In the genomic region with DNA sequence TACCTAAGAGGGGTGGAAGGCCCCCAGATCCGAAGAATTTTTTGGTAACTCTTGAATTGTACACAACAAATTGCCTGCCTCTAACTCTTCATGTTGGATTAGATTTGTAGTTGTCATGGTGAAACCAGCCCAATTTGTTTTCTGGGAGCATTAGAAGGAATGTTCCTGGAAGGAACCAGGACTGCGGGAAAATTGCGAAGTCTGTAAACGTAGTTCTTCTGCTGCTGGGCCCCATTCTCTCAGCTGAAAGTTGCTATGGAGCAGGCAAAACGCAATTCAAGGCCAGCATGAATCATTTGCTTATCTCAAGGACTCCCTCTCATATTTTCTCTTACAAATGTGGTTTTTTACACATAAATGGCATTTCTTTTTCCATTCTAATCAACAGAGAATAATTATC, we compare ENCODE assay signal across 18 cellular contexts.
DNase-seq lines count a peak whose midpoint lies in the region; TF ChIP-seq lines count a peak whose summit lies in the region.
"Had no signal": no experiment of that assay in that cellular context is flagged by ENCODE, and none has a peak within 500 bp of the region (broad histone marks: within the 10 kb centered on the region; RNA-seq: fewer than 3 reads in every experiment).

No MANE protein-coding gene starts in this region.

- peaks cover 16% of the 10 kb centered on the region for H3K27me3 Mint-ChIP-seq in brain

- peak overlapping the region in 4 of 5 experiments; percentile 4 to 93 (median 36) for H3K27ac Mint-ChIP-seq in brain
- H3K27ac Mint-ChIP-seq: activated naive CD8-positive, alpha-beta T cell treated with anti-CD3 and anti-CD28 coated beads for 36 hours; activated T-cell treated with anti-CD3 and anti-CD28 coated beads, Interleukin-2, amount 50 U/mL, for 24 hours; CD8-positive, alpha-beta memory T cell had no signal

- DNase-seq in H4 (ENCODE audit: low spot score), result peak; percentile 14
- DNase-seq in islet precursor cell, result peak; percentile 65
- DNase-seq in stromal cell of bone marrow (ENCODE audit: low read depth), result peak; percentile 58
- DNase-seq in NCI-H2081 treated with DMSO at 0.1 percent for 48 hours (lab: John Stamatoyannopoulos, UW), result no peak
- no peak for DNase-seq in LoVo (ENCODE audit: low spot score)
- DNase-seq in activated CD4-positive, alpha-beta T cell treated with anti-CD3 and anti-CD28 coated beads for 1 hour, result no peak
- DNase-seq: activated CD4-positive, alpha-beta T cell treated with anti-CD3 and anti-CD28 coated beads, Interleukin-2, amount 50 U/mL, for 48 hours; activated naive CD8-positive, alpha-beta T cell treated with anti-CD3 and anti-CD28 coated beads for 36 hours; activated T-cell treated with anti-CD3 and anti-CD28 coated beads, Interleukin-2, amount 50 U/mL, for 24 hours; CD8-positive, alpha-beta memory T cell; cerebellar nuclear complex; glutamatergic neuron; midbrain; NCI-H1105 treated with DMSO at 0.1 percent for 48 hours; NCI-H2171; NCI-H748 treated with DMSO at 0.1 percent for 48 hours; tibial artery had no signal

- peaks cover 0 to 2% (median 0%) of the 10 kb centered on the region in 5 experiments for H3K9me3 Mint-ChIP-seq in brain
- H3K9me3 Mint-ChIP-seq: activated naive CD8-positive, alpha-beta T cell treated with anti-CD3 and anti-CD28 coated beads for 36 hours; activated T-cell treated with anti-CD3 and anti-CD28 coated beads, Interleukin-2, amount 50 U/mL, for 24 hours had no signal

- TF ChIP-seq CTCF in brain (conservative IDR thresholded peaks at IDR 0.05), result no peak

- peak overlapping the region in 1 of 5 experiments; percentile 57 for H3K4me3 Mint-ChIP-seq in brain
- H3K4me3 Mint-ChIP-seq: activated naive CD8-positive, alpha-beta T cell treated with anti-CD3 and anti-CD28 coated beads for 36 hours; activated T-cell treated with anti-CD3 and anti-CD28 coated beads, Interleukin-2, amount 50 U/mL, for 24 hours; CD8-positive, alpha-beta memory T cell had no signal

- H3K4me1 Mint-ChIP-seq in brain, result peaks cover 13% of the 10 kb centered on the region
- H3K4me1 Mint-ChIP-seq: activated naive CD8-positive, alpha-beta T cell treated with anti-CD3 and anti-CD28 coated beads for 36 hours; CD8-positive, alpha-beta memory T cell had no signal

- no peaks in the 10 kb centered on the region for H3K36me3 Mint-ChIP-seq in brain
- H3K36me3 Mint-ChIP-seq: activated naive CD8-positive, alpha-beta T cell treated with anti-CD3 and anti-CD28 coated beads for 36 hours had no signal

Comparison
In these comparisons a context has a peak if more than half of its experiments do, and no peak if none do; other contexts are left out.
1. DNase-seq: peak in H4 (single experiment), islet precursor cell (single experiment) and stromal cell of bone marrow (single experiment); none in NCI-H2081 treated with DMSO at 0.1 percent for 48 hours (single experiment), LoVo (single experiment) and activated CD4-positive, alpha-beta T cell treated with anti-CD3 and anti-CD28 coated beads for 1 hour (single experiment).